In genomic region chr4:66182651-66183050, GRCh38 we compare ENCODE assay signal across 19 cellular contexts.
"Had no signal": no experiment of that assay in that cellular context is flagged by ENCODE, and none has a peak within 500 bp of the region (broad histone marks: within the 10 kb centered on the region; RNA-seq: fewer than 3 reads in every experiment).

No MANE protein-coding gene starts in this region.

- DNase-seq: cortex of kidney; effector memory CD8-positive, alpha-beta T cell; erythroblast; foreskin fibroblast; gastrocnemius medialis; head of caudate nucleus; kidney; left lung; mesenchymal stem cell; mucosa of descending colon; naive B cell; right lobe of liver; small intestine; stimulated activated CD4-positive, alpha-beta T cell treated with anti-CD3 and anti-CD28 coated beads, Interleukin-15, amount 100 ng/mL, for 24 hours; stimulated activated CD4-positive, alpha-beta T cell treated with anti-CD3 and anti-CD28 coated beads, Interleukin-4, amount 100 ng/mL, for 1 hour; stimulated activated CD8-positive, alpha-beta memory T cell treated with anti-CD3 and anti-CD28 coated beads, Interleukin-4, amount 100 ng/mL, for 48 hours; stimulated activated naive CD4-positive, alpha-beta T cell; stimulated activated naive CD8-positive, alpha-beta T cell treated with anti-CD3 and anti-CD28 coated beads, Interleukin-15, amount 100 ng/mL, for 72 hours; trophoblast cell had no signal

- ATAC-seq: effector memory CD8-positive, alpha-beta T cell; gastrocnemius medialis; left lung; mucosa of descending colon; right lobe of liver; stimulated activated naive CD8-positive, alpha-beta T cell treated with anti-CD3 and anti-CD28 coated beads, Interleukin-15, amount 100 ng/mL, for 72 hours had no signal
